ENCODE assay signal across 2 cellular contexts in genomic region chr11:134457411-134458007, GRCh38. TPM values are rescaled to one million over a fixed set of nuclear protein-coding genes. Genes with fewer than 3 reads are reported as not detected.
"Had no signal": no experiment of that assay in that cellular context is flagged by ENCODE, and none has a peak within 500 bp of the region (broad histone marks: within the 10 kb centered on the region; RNA-seq: fewer than 3 reads in every experiment).

No MANE protein-coding gene starts in this region.

RNA-seq across cellular contexts. Expression of gene B3GAT1, which starts 45.5 kb away (rescaled TPM):
- total RNA-seq: G401 had no signal
- polyA plus RNA-seq: GM12878 had no signal
